In genomic region chr6:164230259-164230658, GRCh38 we compare ENCODE assay signal across 21 cellular contexts.
"Had no signal": no experiment of that assay in that cellular context is flagged by ENCODE, and none has a peak within 500 bp of the region (broad histone marks: within the 10 kb centered on the region; RNA-seq: fewer than 3 reads in every experiment).

No MANE protein-coding gene starts in this region.

- H3K27ac ChIP-seq: adrenal gland, VCaP had no signal

- H3K27me3 ChIP-seq: adrenal gland had no signal

- DNase-seq: activated CD4-positive, alpha-beta memory T cell treated with anti-CD3 and anti-CD28 coated beads, Interleukin-2, amount 10 ng/mL, durations not matched to agents 7 days and 5 days; activated CD4-positive, alpha-beta T cell treated with anti-CD3 and anti-CD28 coated beads for 36 hours; activated CD4-positive, alpha-beta T cell treated with anti-CD3 and anti-CD28 coated beads, Interleukin-2, amount 50 U/mL, for 1 hour; activated CD8-positive, alpha-beta memory T cell treated with anti-CD3 and anti-CD28 coated beads, Interleukin-2, amount 50 U/mL, for 4 hours; activated gamma-delta T cell treated with Interleukin-2 at 50 U/mL for 16 hours; activated naive CD4-positive, alpha-beta T cell treated with anti-CD3 and anti-CD28 coated beads, Interleukin-2, amount 50 U/mL, for 16 hours; activated naive CD8-positive, alpha-beta T cell treated with anti-CD3 and anti-CD28 coated beads, Interleukin-2, amount 10 ng/mL, durations not matched to agents 7 days and 5 days; activated T-cell treated with anti-CD3 and anti-CD28 coated beads, Interleukin-2, amount 50 U/mL, for 72 hours; adrenal gland; Kasumi-1; KBM-7; NCI-H1048; NCI-H146; NCI-H187 treated with DMSO at 0.1 percent for 48 hours; NCI-H2081 treated with DMSO at 0.1 percent for 48 hours; NCI-H446 treated with DMSO at 0.1 percent for 48 hours; NCI-H82; SIG-M5; T-helper 17 cell; T-helper 9 cell had no signal

- H3K9me3 ChIP-seq: adrenal gland had no signal

- H3K4me1 ChIP-seq: adrenal gland had no signal

- H3K4me3 ChIP-seq: adrenal gland had no signal

- H3K36me3 ChIP-seq: adrenal gland had no signal
